8 cellular contexts compared by ENCODE assay signal in the genomic region with DNA sequence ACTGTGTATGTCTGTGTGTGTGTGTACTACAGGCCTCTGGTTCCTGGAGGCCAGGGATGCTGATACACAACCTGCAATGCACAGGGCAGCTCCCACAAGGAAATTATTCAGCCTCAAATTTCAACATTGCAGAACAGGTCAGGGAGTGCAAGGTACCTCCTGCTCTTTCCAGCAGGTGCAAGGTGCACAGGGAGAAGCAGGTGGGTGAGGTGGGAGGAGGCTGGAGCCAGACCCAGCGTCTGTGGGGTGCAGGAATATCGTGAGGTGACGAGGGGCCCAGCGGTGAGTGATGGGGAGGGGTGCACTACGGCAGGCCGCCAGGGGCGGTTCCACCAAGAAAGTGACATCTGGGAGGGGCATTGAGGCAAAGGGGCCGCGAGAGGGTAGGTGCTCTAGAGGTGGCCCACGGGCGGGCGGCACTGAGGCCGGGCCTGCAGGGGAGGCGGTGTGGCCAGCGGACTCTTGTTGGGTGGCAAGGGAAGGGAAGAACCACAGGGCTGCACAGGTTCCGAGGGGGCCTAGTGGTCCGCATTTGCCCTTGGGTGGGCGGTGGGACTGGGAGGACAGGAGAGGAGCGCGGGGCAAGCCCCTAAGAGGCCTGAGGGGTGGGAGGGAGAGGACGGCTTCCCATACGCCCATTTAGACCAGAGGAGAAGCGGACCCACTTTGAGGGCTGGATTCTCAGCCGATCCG. TPM values are rescaled to one million over a fixed set of nuclear protein-coding genes. Genes with fewer than 3 reads are reported as not detected.
DNase-seq lines count a peak whose midpoint lies in the region; ATAC-seq, FAIRE-seq and TF ChIP-seq lines count a peak whose summit lies in the region.

No MANE protein-coding gene starts in this region.

- intact Hi-C loops in K562 (cut with micrococcal nuclease): loop anchor here (5.0 to 10.0 kb wide), 2 partner anchors 159 to 323 kb away; no protein-coding TSS in a partner anchor
- intact Hi-C loops in lower lobe of right lung (cut with DNase I): no loop called here

- H3K79me2 ChIP-seq in K562 (ENCODE audit: control insufficient read depth, insufficient read depth, low read length): no peaks in the 10 kb centered on the region

- TF ChIP-seq POLR2A in K562 (conservative IDR thresholded peaks at IDR 0.05) (no peak), tibial nerve (IDR thresholded peaks at IDR 0.05) (no peak)

- ATAC-seq in K562 (no peak), lower lobe of right lung (no peak)

- peak overlapping the region; percentile 94 for H2AFZ ChIP-seq in K562 (ENCODE audit: low read depth, low read length)

- no peaks in the 10 kb centered on the region for H3K9me3 Mint-ChIP-seq in activated naive CD4-positive, alpha-beta T cell treated with anti-CD3 and anti-CD28 coated beads, Interleukin-2, amount 10 ng/mL, durations not matched to agents 7 days and 5 days

- H3K4me3 Mint-ChIP-seq in activated naive CD4-positive, alpha-beta T cell treated with anti-CD3 and anti-CD28 coated beads, Interleukin-2, amount 10 ng/mL, durations not matched to agents 7 days and 5 days: peak overlapping the region; percentile 46

- TF ChIP-seq RAD21 in K562 (CRISPR knock-in tag; conservative IDR thresholded peaks at IDR 0.05 in 1 of 2, IDR thresholded peaks at IDR 0.05 in 1 of 2): no peak

- 25% methylated on average over 25 of the region's 25 CpGs for WGBS in K562 (ENCODE audit: insufficient coverage, low coverage, missing lambda C conversion rate)
- 41 to 50% methylated on average over 24 to 25 of the region's 25 CpGs for WGBS in tibial nerve, 2 donors

- peaks cover 63% of the 10 kb centered on the region for H3K27me3 Mint-ChIP-seq in activated naive CD4-positive, alpha-beta T cell treated with anti-CD3 and anti-CD28 coated beads, Interleukin-2, amount 10 ng/mL, durations not matched to agents 7 days and 5 days

- TF ChIP-seq CTCF in K562 (IDR thresholded peaks at IDR 0.05 in 2 of 3, conservative IDR thresholded peaks at IDR 0.05 in 1 of 3; ENCODE audit: insufficient read depth in 2 of 3, low read depth in 1 of 3, low read length in 3 of 3): 0 out of 6 replicates have a peak, but pooled peaks of 1 of the 3 experiments have one; percentile 1
- TF ChIP-seq CTCF in lower lobe of right lung (IDR thresholded peaks at IDR 0.05): no peak
- no peak for TF ChIP-seq CTCF in tibial nerve (IDR thresholded peaks at IDR 0.05)

- H3K36me3 Mint-ChIP-seq in activated naive CD4-positive, alpha-beta T cell treated with anti-CD3 and anti-CD28 coated beads, Interleukin-2, amount 10 ng/mL, durations not matched to agents 7 days and 5 days: no peaks in the 10 kb centered on the region

- H3K4me2 ChIP-seq in K562 (ENCODE audit: insufficient read depth, low read length): peak overlapping the region; percentile 92

- H3K4me1 Mint-ChIP-seq in activated naive CD4-positive, alpha-beta T cell treated with anti-CD3 and anti-CD28 coated beads, Interleukin-2, amount 10 ng/mL, durations not matched to agents 7 days and 5 days: peaks cover 20% of the 10 kb centered on the region

- H3K4me3 ChIP-seq in K562: peak overlapping the region; percentile 55
- peak overlapping the region; percentile 62 for H3K4me3 ChIP-seq in lower lobe of right lung
- H3K4me3 ChIP-seq in tibial nerve: peak overlapping the region in 3 of 4 donors; percentile 3 to 57 (median 56)

- H3K27ac ChIP-seq in K562 (ENCODE audit: extremely low read depth, low read depth, low read length) (no peak overlapping the region), lower lobe of right lung (no peak overlapping the region), tibial nerve (no peak overlapping the region)

- in situ Hi-C loops in K562 (cut with MboI): no loop called here
- in situ Hi-C loops in KBM-7 (cut with MboI; ENCODE audit: low pct_unique_long_range_greater_than_20kb, low sequenced_read_pairs): no loop called here

- CTCF ChIA-PET in activated naive CD4-positive, alpha-beta T cell treated with anti-CD3 and anti-CD28 coated beads, Interleukin-2, amount 10 ng/mL, durations not matched to agents 7 days and 5 days (lab: Charles Lee): no interaction called here
- CTCF ChIA-PET in K562 (lab: Yijun Ruan, JAX; ENCODE audit: low intra/inter-chr PET ratio): interaction anchor here (0.7 kb wide), 1 partner anchor 13 kb away, joined by 3 read pairs; no protein-coding TSS in a partner anchor

- H3K36me3 ChIP-seq in K562 (ENCODE audit: control insufficient read depth, insufficient read depth, low read length): no peaks in the 10 kb centered on the region
- no peaks in the 10 kb centered on the region for H3K36me3 ChIP-seq in lower lobe of right lung
- no peaks in the 10 kb centered on the region for H3K36me3 ChIP-seq in tibial nerve

- TF ChIP-seq EP300 in K562 (IDR thresholded peaks at IDR 0.05; ENCODE audit: low read length): no peak
- TF ChIP-seq EP300 in tibial nerve (IDR thresholded peaks at IDR 0.05): no peak

- H3K4me1 ChIP-seq in K562 (replicated peaks in 1 of 2; ENCODE audit: control insufficient read depth in 2 of 2, insufficient read depth in 2 of 2, low read length in 2 of 2) (peaks cover 8 to 28% of the 10 kb centered on the region in 2 experiments), lower lobe of right lung (peaks cover 11% of the 10 kb centered on the region), tibial nerve (peaks cover 0 to 19% (median 3%) of the 10 kb centered on the region in 4 donors)

- peaks cover 61 to 89% of the 10 kb centered on the region in 2 experiments for H3K27me3 ChIP-seq in K562 (ENCODE audit: control insufficient read depth in 2 of 2, insufficient read depth in 2 of 2, low read length in 2 of 2)
- H3K27me3 ChIP-seq in lower lobe of right lung (ENCODE audit: low read depth): peaks cover 18% of the 10 kb centered on the region
- H3K27me3 ChIP-seq in tibial nerve: peaks cover 0 to 34% of the 10 kb centered on the region in 2 donors

- no TSS peak for BruUV-seq in K562 (replicated peaks; lab: Mats Ljungman, UMichigan)

- no peaks in the 10 kb centered on the region for H3K9me3 ChIP-seq in K562 (replicated peaks; ENCODE audit: control insufficient read depth, insufficient read depth, low read depth, low read length)
- no peaks in the 10 kb centered on the region for H3K9me3 ChIP-seq in lower lobe of right lung
- no peaks in the 10 kb centered on the region for H3K9me3 ChIP-seq in tibial nerve

- no peak for FAIRE-seq in K562 (lab: Jason Lieb, UNC)

- H3K9ac ChIP-seq in K562 (ENCODE audit: insufficient read depth in 1 of 2, low read depth in 2 of 2, low read length in 2 of 2): peak overlapping the region; percentile 1 to 89; a peak in 3 of 4 replicates

- H3K27ac Mint-ChIP-seq in activated naive CD4-positive, alpha-beta T cell treated with anti-CD3 and anti-CD28 coated beads, Interleukin-2, amount 10 ng/mL, durations not matched to agents 7 days and 5 days: no peak overlapping the region

- peaks cover 8% of the 10 kb centered on the region for H3K9me1 ChIP-seq in K562 (ENCODE audit: control insufficient read depth, insufficient read depth, low read length)

- POLR2A ChIA-PET in K562 (lab: Yijun Ruan, JAX): interaction anchor here (1.0 kb wide), 1 partner anchor 11 kb away, joined by 3 read pairs; no protein-coding TSS in a partner anchor

- DNase-seq in activated naive CD4-positive, alpha-beta T cell treated with anti-CD3 and anti-CD28 coated beads, Interleukin-2, amount 10 ng/mL, durations not matched to agents 7 days and 5 days: no peak
- DNase-seq in activated naive CD4-positive, alpha-beta T cell treated with Interleukin-2 at 50 U/mL for 16 hours: no peak
- DNase-seq in K562 (ENCODE audit: extremely low read depth in 1 of 4, low spot score in 3 of 4) (peak in 2 of 4 experiments; percentile 29 to 48), lower lobe of right lung (no peak), tibial nerve (ENCODE audit: low spot score in 2 of 2) (no peak), superior temporal gyrus (ENCODE audit: extremely low spot score) (no peak), germinal center (ENCODE audit: low spot score) (no peak), KBM-7 (no peak)

- H4K20me1 ChIP-seq in K562 (replicated peaks; ENCODE audit: control insufficient read depth, insufficient read depth, low read length): peaks cover 33% of the 10 kb centered on the region

RNA-seq across cellular contexts. Expression of a gene that starts 21.6 kb away (rescaled TPM):
- total RNA-seq in K562 (2011; cell fraction: chromatin; rRNA removed; ENCODE audit: low replicate concordance): 5.8 and 25.8 TPM in 2 replicates
- 37.9 and 39.6 TPM in 2 replicates for total RNA-seq in K562 (2011; cell fraction: nucleolus; rRNA removed)
- 19.9 and 28.5 TPM in 2 replicates for total RNA-seq in K562 (2011; cell fraction: nucleoplasm; rRNA removed)
- total RNA-seq in K562 (2014; rRNA removed) (151 and 163 TPM in 2 replicates), K562 (2014; rRNA removed; fragmentation: Illumina TruSeq; extraction: Trizol) (14.1 and 20.0 TPM in 2 replicates), K562 (2015; rRNA removed; fragmentation: Illumina TruSeq; extraction: Trizol) (78.1 and 78.6 TPM in 2 replicates), K562 (2021) (95.3 and 101 TPM in 2 replicates), lower lobe of right lung (31.1 TPM), tibial nerve (10 to 100 TPM; 57.6 to 87.9 (median 66.8) TPM)
- polyA plus RNA-seq in K562 (2011; rRNA removed) (51.0 and 88.0 TPM in 2 replicates), K562 (2014; fragmentation: Illumina TruSeq; extraction: Trizol) (40.4 and 66.5 TPM in 2 replicates), K562 (2014; fragmentation: Nextera tagmentation; extraction: Ambion mirVana) (1 to 10 TPM; 3.6 to 8.1 TPM), K562 (2014; rRNA removed) (113 and 117 TPM in 2 replicates)
- 116 and 204 TPM in 2 replicates for polyA plus RNA-seq in K562 (2011; cell fraction: cytosol; rRNA removed)
- 72.9 and 95.1 TPM in 2 replicates for polyA plus RNA-seq in K562 (2011; cell fraction: nucleus; rRNA removed)
- polyA plus RNA-seq in K562 (2012): 80.6 and 161 TPM in 2 replicates
- polyA minus RNA-seq in K562 (2011; rRNA and poly(A)+ RNA removed): 14.8 and 17.4 TPM in 2 replicates
- polyA minus RNA-seq in K562 (2011; cell fraction: cytosol; rRNA and poly(A)+ RNA removed): 35.4 and 39.9 TPM in 2 replicates
- 29.2 and 43.1 TPM in 2 replicates for polyA minus RNA-seq in K562 (2011; cell fraction: nucleus; rRNA and poly(A)+ RNA removed)

RNA-seq across cellular contexts. Expression of a gene that starts 30.1 kb away (rescaled TPM):
- total RNA-seq in K562 (2011; cell fraction: chromatin; rRNA removed; ENCODE audit: low replicate concordance): 0.62 and 4.8 TPM in 2 replicates
- total RNA-seq in K562 (2011; cell fraction: nucleolus; rRNA removed): 7.4 and 9.8 TPM in 2 replicates
- total RNA-seq in K562 (2011; cell fraction: nucleoplasm; rRNA removed): 3.2 and 3.7 TPM in 2 replicates
- 1.5 and 2.3 TPM in 2 replicates for total RNA-seq in K562 (2014; rRNA removed)
- not detected in 2 replicates for total RNA-seq in K562 (2014; rRNA removed; fragmentation: Illumina TruSeq; extraction: Trizol)
- total RNA-seq in K562 (2015; rRNA removed; fragmentation: Illumina TruSeq; extraction: Trizol): 0.41 and 0.43 TPM in 2 replicates
- 2.8 and 3.0 TPM in 2 replicates for total RNA-seq in K562 (2021)
- 1.3 and 4.4 TPM in 2 replicates for polyA plus RNA-seq in K562 (2011; rRNA removed)
- 5.9 and 9.9 TPM in 2 replicates for polyA plus RNA-seq in K562 (2011; cell fraction: cytosol; rRNA removed)
- 2.9 and 3.5 TPM in 2 replicates for polyA plus RNA-seq in K562 (2011; cell fraction: nucleus; rRNA removed)
- 2.9 and 4.6 TPM in 2 replicates for polyA plus RNA-seq in K562 (2012)
- polyA plus RNA-seq in K562 (2014; fragmentation: Illumina TruSeq; extraction: Trizol): 0.46 TPM in 1 of 2 replicates, not detected in the other
- under 1 TPM in 1 of 2 experiments, not detected in 1; 0.04 TPM for polyA plus RNA-seq in K562 (2014; fragmentation: Nextera tagmentation; extraction: Ambion mirVana)
- 1.2 and 2.3 TPM in 2 replicates for polyA plus RNA-seq in K562 (2014; rRNA removed)
- 1.0 and 1.5 TPM in 2 replicates for polyA minus RNA-seq in K562 (2011; rRNA and poly(A)+ RNA removed)
- 5.1 and 13.6 TPM in 2 replicates for polyA minus RNA-seq in K562 (2011; cell fraction: cytosol; rRNA and poly(A)+ RNA removed)
- 0.40 and 1.3 TPM in 2 replicates for polyA minus RNA-seq in K562 (2011; cell fraction: nucleus; rRNA and poly(A)+ RNA removed)
- 9.6 TPM for total RNA-seq in lower lobe of right lung
- total RNA-seq in tibial nerve: 1 to 10 TPM; 2.5 to 6.9 (median 3.6) TPM
